16 cellular contexts compared by ENCODE assay signal in the genomic region with DNA sequence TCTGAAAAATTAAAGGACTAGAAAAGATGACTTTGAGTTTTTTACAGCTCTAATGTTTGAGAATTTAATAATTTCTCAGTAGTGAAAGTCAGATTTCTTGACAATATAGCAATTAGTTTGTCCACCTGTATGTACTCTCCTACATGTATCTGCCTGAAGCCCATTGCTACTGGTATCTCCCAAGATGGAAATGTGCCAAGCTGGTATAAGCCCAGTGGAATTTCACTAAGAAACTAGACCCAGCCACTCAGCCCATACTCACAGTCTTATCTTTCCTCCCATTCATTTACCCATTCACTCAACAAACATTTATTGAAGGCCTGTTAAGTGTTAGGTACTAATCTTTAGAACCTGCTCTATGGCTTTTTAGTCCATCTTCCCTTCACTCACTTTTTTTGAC. TPM values are rescaled to one million over a fixed set of nuclear protein-coding genes. Genes with fewer than 3 reads are reported as not detected.
DNase-seq lines count a peak whose midpoint lies in the region; TF ChIP-seq lines count a peak whose summit lies in the region.
"Had no signal": no experiment of that assay in that cellular context is flagged by ENCODE, and none has a peak within 500 bp of the region (broad histone marks: within the 10 kb centered on the region; RNA-seq: fewer than 3 reads in every experiment).

No MANE protein-coding gene starts in this region.

- TF ChIP-seq CTCF in HEK293 (tag by site-specific recombination; IDR thresholded peaks at IDR 0.05) (no peak), fibroblast of villous mesenchyme (IDR thresholded peaks at IDR 0.05; ENCODE audit: insufficient read depth, low read depth, low read length) (no peak)

- H3K27ac ChIP-seq in HEK293 (ENCODE audit: extremely low read depth, low read depth, low read length), result no peak overlapping the region
- H3K27ac ChIP-seq in effector memory CD4-positive, alpha-beta T cell (ENCODE audit: insufficient read depth, low read length, poor library complexity, severe bottlenecking), result no peak overlapping the region
- H3K27ac ChIP-seq: BLaER1, HL-60 had no signal

- POLR2A ChIA-PET in HEK293 (lab: Yijun Ruan, JAX), result no interaction called here

- H3K4me1 ChIP-seq in HEK293 (ENCODE audit: control insufficient read depth, insufficient read depth, low read length), result peaks cover 10% of the 10 kb centered on the region
- H3K4me1 ChIP-seq in effector memory CD4-positive, alpha-beta T cell (ENCODE audit: control insufficient read depth, insufficient read depth, low read length, poor library complexity, severe bottlenecking), result no peaks in the 10 kb centered on the region
- H3K4me1 ChIP-seq: BLaER1, Caco-2 had no signal

- DNase-seq in Daoy (ENCODE audit: low read depth) (peak; percentile 41), NCI-H226 (peak; percentile 63), fibroblast of villous mesenchyme (ENCODE audit: low read depth) (peak; percentile 40), NCI-H1436 treated with DMSO at 0.1 percent for 48 hours (lab: John Stamatoyannopoulos, UW) (no peak)
- DNase-seq in stimulated activated CD4-positive, alpha-beta T cell treated with anti-CD3 and anti-CD28 coated beads, Interleukin-4, amount 100 ng/mL, for 1 hour, result no peak
- no peak for DNase-seq in effector memory CD4-positive, alpha-beta T cell
- DNase-seq: 8988T; AML-193; Caco-2; CD8-positive, alpha-beta memory T cell; DND-41 had no signal

- H3K36me3 ChIP-seq in HEK293 (ENCODE audit: control insufficient read depth in 2 of 2, insufficient read depth in 1 of 2, low read length in 2 of 2), result no peaks in the 10 kb centered on the region
- H3K36me3 ChIP-seq in effector memory CD4-positive, alpha-beta T cell (ENCODE audit: control insufficient read depth, insufficient read depth, low read length), result no peaks in the 10 kb centered on the region
- H3K36me3 ChIP-seq: BLaER1 had no signal

- H3K27me3 ChIP-seq in effector memory CD4-positive, alpha-beta T cell (replicated peaks; ENCODE audit: control insufficient read depth, insufficient read depth, low read length, poor library complexity, severe bottlenecking), result no peaks in the 10 kb centered on the region
- H3K27me3 ChIP-seq: BLaER1 had no signal

- no peaks in the 10 kb centered on the region for H3K9me3 ChIP-seq in HEK293 (ENCODE audit: control insufficient read depth, insufficient read depth, low read depth, low read length)
- no peaks in the 10 kb centered on the region for H3K9me3 ChIP-seq in effector memory CD4-positive, alpha-beta T cell (ENCODE audit: control insufficient read depth, low read length)
- H3K9me3 ChIP-seq: BLaER1, Caco-2 had no signal

- H3K4me3 ChIP-seq in HEK293 (ENCODE audit: low read depth, low read length), result no peak overlapping the region
- H3K4me3 ChIP-seq in fibroblast of villous mesenchyme (ENCODE audit: low read depth, low read length), result no peak overlapping the region
- H3K4me3 ChIP-seq in effector memory CD4-positive, alpha-beta T cell (ENCODE audit: insufficient read depth, low read depth, low read length, poor library complexity, severe bottlenecking), result no peak overlapping the region
- H3K4me3 ChIP-seq: BLaER1, GM12878, K562 had no signal

- CTCF ChIA-PET in HEK293 (lab: Yijun Ruan, JAX), result interaction anchor here (0.8 kb wide), 1 partner anchor 14 kb away, joined by 3 read pairs; no protein-coding TSS in a partner anchor

TF ChIP-seq in HEK293, 187 proteins besides CTCF, POLR2A, EP300 and RAD21:
- TF ChIP-seq ZNF561 (tag by site-specific recombination; IDR thresholded peaks at IDR 0.05; ENCODE audit: borderline replicate concordance) (no peak), PRDM10 (tag by site-specific recombination; IDR thresholded peaks at IDR 0.05) (peak; percentile 63)
TF ChIP-seq in HEK293: peak in this region for 1.

RNA-seq across cellular contexts. Expression of gene TRIM45, which starts 21.6 kb away (rescaled TPM):
- 3.4 and 7.6 TPM in 2 replicates for total RNA-seq in Daoy (2014; rRNA removed; shearing (Covaris generic))
- 1.7 and 2.6 TPM in 2 replicates for total RNA-seq in fibroblast of villous mesenchyme

Comparison
In these comparisons a context has a peak if more than half of its experiments do, and no peak if none do; other contexts are left out.
1. DNase-seq: peak in Daoy (single experiment), NCI-H226 (single experiment) and fibroblast of villous mesenchyme (single experiment); none in stimulated activated CD4-positive, alpha-beta T cell treated with anti-CD3 and anti-CD28 coated beads, Interleukin-4, amount 100 ng/mL, for 1 hour (single experiment), NCI-H1436 treated with DMSO at 0.1 percent for 48 hours (single experiment) and effector memory CD4-positive, alpha-beta T cell (0 of 3).